8 cellular contexts compared by ENCODE assay signal in the genomic region with DNA sequence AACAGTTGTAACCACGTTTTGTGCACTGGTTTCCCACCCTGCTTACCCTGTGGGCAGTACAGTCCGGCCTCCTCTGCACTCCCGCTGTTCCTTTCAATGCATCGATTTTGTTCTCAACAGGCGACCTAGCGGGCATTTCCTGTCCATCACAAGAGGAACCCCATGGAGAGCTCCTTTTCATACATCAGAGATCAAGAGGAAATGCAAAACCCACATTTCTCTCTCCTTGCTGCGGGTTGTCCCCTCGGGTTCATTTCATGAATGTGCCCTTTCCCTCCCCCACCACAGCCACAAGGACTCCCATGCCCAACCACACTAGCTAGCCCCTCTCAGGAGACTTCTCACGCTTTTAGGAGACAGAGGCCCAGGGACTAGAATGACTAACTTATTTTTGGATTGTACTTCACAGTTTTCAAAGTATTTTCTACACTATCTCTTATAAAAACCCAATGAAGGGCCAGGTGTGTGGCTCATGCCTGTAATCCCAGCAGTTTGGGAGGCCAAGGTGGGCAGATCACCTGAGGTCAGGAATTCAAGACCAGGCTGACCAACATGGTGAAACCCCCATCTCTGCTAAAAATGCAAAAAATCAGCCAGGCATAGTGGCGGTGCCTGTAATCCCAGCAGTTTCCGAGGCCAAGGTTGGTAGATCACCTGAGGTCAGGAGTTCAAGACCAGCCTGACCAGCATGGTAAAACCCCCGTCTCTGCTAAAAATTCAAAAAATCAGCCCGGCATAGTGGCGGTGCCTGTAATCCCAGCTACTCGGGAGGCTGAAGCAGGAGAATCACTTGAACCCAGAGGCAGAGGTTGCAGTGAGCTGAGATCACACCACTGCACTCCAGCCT. TPM values are rescaled to one million over a fixed set of nuclear protein-coding genes. Genes with fewer than 3 reads are reported as not detected.
DNase-seq lines count a peak whose midpoint lies in the region; ATAC-seq and TF ChIP-seq lines count a peak whose summit lies in the region.

No MANE protein-coding gene starts in this region.

- H3K27ac ChIP-seq in aorta (ENCODE audit: low read depth in 1 of 2, low read length in 2 of 2) (no peak overlapping the region), heart right ventricle (no peak overlapping the region)

- H3K9me3 ChIP-seq in aorta (ENCODE audit: control insufficient read depth, low read length) (no peaks in the 10 kb centered on the region), heart right ventricle (no peaks in the 10 kb centered on the region)

- peak; percentile 45 for DNase-seq in GM12864 (ENCODE audit: low read depth)
- DNase-seq in NCI-H146 treated with DMSO at 0.1 percent for 48 hours (lab: John Stamatoyannopoulos, UW; ENCODE audit: unreplicated experiment): peak; percentile 97
- peak; percentile 74 for DNase-seq in foreskin melanocyte
- no peak for DNase-seq in aorta
- DNase-seq in germinal center (ENCODE audit: low spot score): no peak
- DNase-seq in left colon: no peak
- no peak for DNase-seq in heart right ventricle

- TF ChIP-seq CTCF in GM12864 (IDR thresholded peaks at IDR 0.05; ENCODE audit: low read depth, low read length, missing control alignments) (no peak), heart right ventricle (IDR thresholded peaks at IDR 0.05) (no peak)

- intact Hi-C loops in aorta (cut with DNase I): no loop called here
- intact Hi-C loops in left colon (cut with DNase I, micrococcal nuclease): no loop called here
- intact Hi-C loops in heart right ventricle (cut with DNase I): loop anchor here in 3 of 10 donors (2.0 to 5.0 kb wide), 3 partner anchors 21 to 68 kb away; no protein-coding TSS in a partner anchor

- H3K4me3 ChIP-seq in GM12864 (ENCODE audit: low read depth, low read length) (no peak overlapping the region), aorta (ENCODE audit: low read length in 2 of 2) (no peak overlapping the region), heart right ventricle (no peak overlapping the region)

- ATAC-seq in GM21723 (IDR thresholded peaks at IDR 0.05; ENCODE audit: unreplicated experiment) (peak; percentile 71), aorta (ENCODE audit: low FRiP score) (no peak), left colon (no peak), heart right ventricle (no peak)

- no peaks in the 10 kb centered on the region for H3K27me3 ChIP-seq in aorta (ENCODE audit: control insufficient read depth in 1 of 2, insufficient read depth in 2 of 2, low read length in 1 of 2)
- H3K27me3 ChIP-seq in heart right ventricle: peaks cover 0 to 12% (median 0%) of the 10 kb centered on the region in 7 donors

- H3K36me3 ChIP-seq in aorta (ENCODE audit: control insufficient read depth in 1 of 2, insufficient read depth in 2 of 2, low read length in 1 of 2) (no peaks in the 10 kb centered on the region), heart right ventricle (no peaks in the 10 kb centered on the region)

- WGBS in aorta, 2 donors: 73 to 76% methylated on average over 15 of the region's 15 CpGs
- WGBS in heart right ventricle, 2 donors: 59 to 64% methylated on average over 15 of the region's 15 CpGs

- H3K4me1 ChIP-seq in aorta (ENCODE audit: control insufficient read depth in 1 of 2, insufficient read depth in 2 of 2, low read length in 2 of 2): no peaks in the 10 kb centered on the region
- peaks cover 0 to 7% (median 0%) of the 10 kb centered on the region in 9 donors for H3K4me1 ChIP-seq in heart right ventricle

RNA-seq across cellular contexts. Expression of a gene that starts 18.4 kb away (rescaled TPM):
- total RNA-seq in aorta (under 1 TPM in 1 of 2 donors, not detected in 1; 0.19 TPM), left colon (not detected), heart right ventricle (1 to 10 TPM in 1 of 10 donors, under 1 TPM in 4, not detected in 5; 0.14 to 1.5 (median 0.50) TPM)
- polyA plus RNA-seq in aorta (under 1 TPM in 1 of 2 donors, not detected in 1; 0.36 TPM), heart right ventricle (under 1 TPM; 0.04 to 0.29 TPM)

RNA-seq across cellular contexts. Expression of a gene that starts 20.6 kb away (rescaled TPM):
- total RNA-seq in aorta: 1 to 10 TPM; 1.6 to 4.4 TPM
- 10 to 100 TPM in 1 of 2 donors, 1 to 10 TPM in 1; 3.5 to 15.2 TPM for polyA plus RNA-seq in aorta
- under 1 TPM in 1 of 2 donors, not detected in 1; 0.64 TPM for total RNA-seq in left colon
- 10 to 100 TPM; 17.5 to 68.9 (median 45.4) TPM for total RNA-seq in heart right ventricle
- 10 to 100 TPM; 27.4 to 39.3 TPM for polyA plus RNA-seq in heart right ventricle

RNA-seq across cellular contexts. Expression of a gene that starts 35.4 kb away (rescaled TPM):
- total RNA-seq in aorta: 100 to 1,000 TPM; 258 to 313 TPM
- polyA plus RNA-seq in aorta: 100 to 1,000 TPM; 296 to 350 TPM
- total RNA-seq in left colon: 10 to 100 TPM; 26.2 to 42.4 TPM
- total RNA-seq in heart right ventricle: 100 to 1,000 TPM; 213 to 451 (median 271) TPM
- 100 to 1,000 TPM; 244 to 536 TPM for polyA plus RNA-seq in heart right ventricle

RNA-seq across cellular contexts. Expression of a gene that starts 54.2 kb away (rescaled TPM):
- total RNA-seq in aorta: 10 to 100 TPM; 24.8 to 27.7 TPM
- polyA plus RNA-seq in aorta: 10 to 100 TPM; 15.3 to 26.9 TPM
- total RNA-seq in left colon: 10 to 100 TPM in 1 of 2 donors, 1 to 10 TPM in 1; 1.8 to 12.1 TPM
- total RNA-seq in heart right ventricle: 100 to 1,000 TPM; 108 to 342 (median 207) TPM
- 10 to 100 TPM; 14.2 to 83.8 TPM for polyA plus RNA-seq in heart right ventricle

Comparison
In these comparisons a context has a peak if more than half of its experiments do, and no peak if none do; other contexts are left out.
1. DNase-seq: peak in GM12864 (single experiment), NCI-H146 treated with DMSO at 0.1 percent for 48 hours (single experiment) and foreskin melanocyte (single experiment); none in aorta (0 of 2), germinal center (single experiment), left colon (0 of 2) and heart right ventricle (0 of 2).
2. RNA of a gene that starts 35.4 kb away (total RNA-seq): 258 to 313 TPM in aorta and 213 to 451 TPM in heart right ventricle; 26.2 to 42.4 TPM in left colon; every median in the first group is over 4 times any median in the second.